In the genomic region with DNA sequence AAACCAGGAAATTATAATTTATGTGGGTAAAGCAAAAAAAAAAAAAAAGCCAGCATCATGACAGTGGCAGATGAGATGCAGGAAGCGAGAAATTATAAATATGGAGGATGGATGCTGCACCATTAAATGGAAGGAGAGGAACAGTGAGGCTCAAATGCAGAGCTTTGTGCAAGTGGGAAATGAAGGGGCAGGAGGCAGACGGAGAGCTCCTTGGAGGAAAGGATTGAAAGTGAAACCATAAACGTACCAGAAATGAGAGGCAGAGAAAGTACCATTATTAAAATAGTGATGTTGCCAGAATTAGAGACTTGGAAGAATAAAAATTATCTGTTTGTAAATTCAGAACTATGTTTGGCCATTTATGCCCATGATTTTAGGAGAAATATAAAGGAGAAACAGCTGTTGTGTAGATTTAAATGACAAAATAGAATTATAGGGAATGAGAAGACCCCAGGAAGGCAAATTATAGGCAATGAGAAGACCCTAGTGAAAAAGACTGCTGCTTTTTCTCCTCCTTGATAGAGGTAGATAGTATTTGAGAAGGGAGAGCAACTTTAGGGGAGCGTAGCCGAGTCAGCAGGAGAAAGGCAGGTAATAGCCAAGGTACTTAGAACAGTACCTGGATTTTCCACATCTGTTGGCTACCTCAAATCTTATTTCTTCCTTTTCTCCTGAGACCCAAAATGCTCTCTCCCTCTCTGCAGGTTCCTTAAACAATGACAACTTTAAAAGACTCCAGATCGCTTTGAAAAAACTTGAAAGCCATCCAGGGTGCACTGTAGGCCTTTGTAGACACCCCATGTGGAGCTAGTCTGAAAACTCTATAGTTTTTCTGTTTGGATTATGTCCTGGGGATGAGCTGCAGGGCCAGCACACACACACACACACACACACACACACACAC, we compare ENCODE assay signal across 13 cellular contexts.
DNase-seq lines count a peak whose midpoint lies in the region; ATAC-seq, FAIRE-seq and TF ChIP-seq lines count a peak whose summit lies in the region.
"Had no signal": no experiment of that assay in that cellular context is flagged by ENCODE, and none has a peak within 500 bp of the region (broad histone marks: within the 10 kb centered on the region; RNA-seq: fewer than 3 reads in every experiment).

No MANE protein-coding gene starts in this region.

- no peaks in the 10 kb centered on the region for H3K79me2 ChIP-seq in HepG2 (ENCODE audit: insufficient read depth, low read length)

- no peak overlapping the region for H3K9ac ChIP-seq in HepG2 (ENCODE audit: insufficient read depth, low read depth, low read length)

- no peak for TF ChIP-seq RAD21 in HepG2 (CRISPR knock-in tag; IDR thresholded peaks at IDR 0.05)

- CTCF ChIA-PET in HepG2 (lab: Yijun Ruan, JAX; ENCODE audit: low intra/inter-chr PET ratio, low total read pairs), result no interaction called here

- WGBS in right lobe of liver (ENCODE audit: insufficient coverage, low coverage, low lambda C conversion rate, missing lambda C conversion rate), result 60% methylated on average over 6 of the region's 6 CpGs
- WGBS in HepG2 (ENCODE audit: low lambda C conversion rate), result 61% methylated on average over 6 of the region's 6 CpGs
- WGBS in aorta, 2 donors, result 47 to 51% methylated on average over 6 of the region's 6 CpGs

- DNase-seq in right lobe of liver (no peak), HepG2 (ENCODE audit: low spot score) (no peak), aorta (no peak), NCI-H226 (no peak)
- DNase-seq in effector memory CD8-positive, alpha-beta T cell, result no peak
- DNase-seq in activated naive CD8-positive, alpha-beta T cell treated with anti-CD3 and anti-CD28 coated beads for 36 hours, result no peak
- DNase-seq: BE2C; effector CD4-positive, alpha-beta T cell; stimulated activated CD4-positive, alpha-beta T cell treated with anti-CD3 and anti-CD28 coated beads, Interleukin-2, amount 100 ng/mL, for 24 hours had no signal

- TF ChIP-seq EP300 in HepG2 (IDR thresholded peaks at IDR 0.05; ENCODE audit: low read depth in 2 of 2, low read length in 2 of 2) (no peak), HepG2 (CRISPR knock-in tag; IDR thresholded peaks at IDR 0.05; ENCODE audit: borderline replicate concordance) (no peak)

- FAIRE-seq in HepG2 (lab: Jason Lieb, UNC), result no peak
- FAIRE-seq: GM18507 had no signal

- no peak overlapping the region for H3K4me3 Mint-ChIP-seq in effector memory CD8-positive, alpha-beta T cell
- no peak overlapping the region for H3K4me3 Mint-ChIP-seq in activated naive CD8-positive, alpha-beta T cell treated with anti-CD3 and anti-CD28 coated beads for 36 hours

- no peak overlapping the region for H3K27ac Mint-ChIP-seq in effector memory CD8-positive, alpha-beta T cell
- H3K27ac Mint-ChIP-seq in activated naive CD8-positive, alpha-beta T cell treated with anti-CD3 and anti-CD28 coated beads for 36 hours, result no peak overlapping the region

- no peaks in the 10 kb centered on the region for H3K9me3 Mint-ChIP-seq in effector memory CD8-positive, alpha-beta T cell
- H3K9me3 Mint-ChIP-seq in activated naive CD8-positive, alpha-beta T cell treated with anti-CD3 and anti-CD28 coated beads for 36 hours, result no peaks in the 10 kb centered on the region

- H3K27me3 Mint-ChIP-seq in effector memory CD8-positive, alpha-beta T cell, result no peaks in the 10 kb centered on the region
- no peaks in the 10 kb centered on the region for H3K27me3 Mint-ChIP-seq in activated naive CD8-positive, alpha-beta T cell treated with anti-CD3 and anti-CD28 coated beads for 36 hours

- TF ChIP-seq CTCF in right lobe of liver (IDR thresholded peaks at IDR 0.05), result no peak
- no peak for TF ChIP-seq CTCF in HepG2 (CRISPR knock-in tag; IDR thresholded peaks at IDR 0.05)

- no peaks in the 10 kb centered on the region for H3K36me3 Mint-ChIP-seq in effector memory CD8-positive, alpha-beta T cell (ENCODE audit: insufficient read depth)
- H3K36me3 Mint-ChIP-seq in activated naive CD8-positive, alpha-beta T cell treated with anti-CD3 and anti-CD28 coated beads for 36 hours, result no peaks in the 10 kb centered on the region

- H3K4me3 ChIP-seq in right lobe of liver, result peak overlapping the region in 1 of 3 donors; percentile 12
- H3K4me3 ChIP-seq in HepG2 (replicated peaks in 1 of 3; ENCODE audit: insufficient read depth in 1 of 3, low read depth in 2 of 3, low read length in 3 of 3), result no peak overlapping the region
- peak overlapping the region; percentile 44 to 72 for H3K4me3 ChIP-seq in muscle layer of duodenum (ENCODE audit: low read depth in 1 of 2, low read length in 2 of 2)
- peak overlapping the region; percentile 54 to 59 for H3K4me3 ChIP-seq in aorta (ENCODE audit: low read length in 2 of 2)
- H3K4me3 ChIP-seq: HAP-1 had no signal

- no peaks in the 10 kb centered on the region for H3K27me3 ChIP-seq in right lobe of liver
- H3K27me3 ChIP-seq in HepG2 (ENCODE audit: control insufficient read depth in 1 of 2, insufficient read depth in 2 of 2, low read length in 2 of 2), result no peaks in the 10 kb centered on the region
- H3K27me3 ChIP-seq in muscle layer of duodenum (ENCODE audit: low read depth, low read length), result no peaks in the 10 kb centered on the region
- no peaks in the 10 kb centered on the region for H3K27me3 ChIP-seq in aorta (ENCODE audit: control insufficient read depth in 1 of 2, insufficient read depth in 2 of 2, low read length in 1 of 2)
- H3K27me3 ChIP-seq: BE2C had no signal

- intact Hi-C loops in right lobe of liver (cut with DNase I), result no loop called here
- intact Hi-C loops in HepG2 (cut with micrococcal nuclease; ENCODE audit: unreplicated experiment), result no loop called here
- intact Hi-C loops in aorta (cut with DNase I), result no loop called here

- peaks cover 0 to 6% of the 10 kb centered on the region in 2 donors for H3K4me1 Mint-ChIP-seq in effector memory CD8-positive, alpha-beta T cell (ENCODE audit: low read depth in 2 of 2)
- no peaks in the 10 kb centered on the region for H3K4me1 Mint-ChIP-seq in activated naive CD8-positive, alpha-beta T cell treated with anti-CD3 and anti-CD28 coated beads for 36 hours

- peak; percentile 29 to 61 (median 49) for ATAC-seq in right lobe of liver
- no peak for ATAC-seq in HepG2
- ATAC-seq in effector memory CD8-positive, alpha-beta T cell (replicated peaks), result peak; percentile 63
- ATAC-seq in aorta (ENCODE audit: low FRiP score), result peak; percentile 68
- no peak for ATAC-seq in GM19328 (IDR thresholded peaks at IDR 0.05; ENCODE audit: unreplicated experiment)

- no peaks in the 10 kb centered on the region for H3K9me3 ChIP-seq in right lobe of liver
- no peaks in the 10 kb centered on the region for H3K9me3 ChIP-seq in HepG2 (ENCODE audit: low read length)
- no peaks in the 10 kb centered on the region for H3K9me3 ChIP-seq in muscle layer of duodenum (ENCODE audit: control insufficient read depth in 1 of 2, low read length in 2 of 2)
- H3K9me3 ChIP-seq in aorta (ENCODE audit: control insufficient read depth, low read length), result no peaks in the 10 kb centered on the region
- H3K9me3 ChIP-seq: BE2C, HAP-1 had no signal

- H3K36me3 ChIP-seq in right lobe of liver (no peaks in the 10 kb centered on the region), HepG2 (replicated peaks in 1 of 2; ENCODE audit: control insufficient read depth in 1 of 2, insufficient read depth in 2 of 2, low read length in 2 of 2) (no peaks in the 10 kb centered on the region), muscle layer of duodenum (ENCODE audit: control insufficient read depth in 1 of 2, insufficient read depth in 2 of 2, low read length in 2 of 2) (no peaks in the 10 kb centered on the region), aorta (ENCODE audit: control insufficient read depth in 1 of 2, insufficient read depth in 2 of 2, low read length in 1 of 2) (no peaks in the 10 kb centered on the region)
- H3K36me3 ChIP-seq: BE2C, HAP-1 had no signal

- no peak for TF ChIP-seq POLR2A in right lobe of liver (IDR thresholded peaks at IDR 0.05)
- TF ChIP-seq POLR2A in HepG2 (IDR thresholded peaks at IDR 0.05; ENCODE audit: insufficient read depth in 1 of 2, low read depth in 2 of 2, low read length in 2 of 2), result no peak

- H3K27ac ChIP-seq in right lobe of liver (no peak overlapping the region), HepG2 (ENCODE audit: extremely low read length, insufficient read depth, low read length) (no peak overlapping the region), muscle layer of duodenum (ENCODE audit: low read length) (peak overlapping the region; percentile 82), aorta (ENCODE audit: low read depth in 1 of 2, low read length in 2 of 2) (no peak overlapping the region)

- H4K20me1 ChIP-seq in HepG2 (ENCODE audit: insufficient read depth, low read length), result no peaks in the 10 kb centered on the region

- in situ Hi-C loops in HepG2 (cut with HindIII; ENCODE audit: extremely low pct_ligation_motif_present, low pct_unique_long_range_greater_than_20kb), result no loop called here

- no peak overlapping the region for H2AFZ ChIP-seq in HepG2 (ENCODE audit: low read length)

- no peak overlapping the region for H3K4me2 ChIP-seq in HepG2 (ENCODE audit: low read depth, low read length)

- no TSS peak for BruUV-seq in HepG2 (replicated peaks; lab: Mats Ljungman, UMichigan)

- peaks cover 0 to 7% (median 0%) of the 10 kb centered on the region in 4 donors for H3K4me1 ChIP-seq in right lobe of liver
- H3K4me1 ChIP-seq in HepG2 (ENCODE audit: insufficient read depth, low read length), result 0 out of 2 replicates have a peak, but pooled peaks cover 5% of the 10 kb centered on the region
- H3K4me1 ChIP-seq in muscle layer of duodenum (ENCODE audit: control insufficient read depth in 1 of 2, insufficient read depth in 2 of 2, low read length in 2 of 2), result peaks cover 13 to 22% of the 10 kb centered on the region in 2 donors
- peaks cover 2 to 3% of the 10 kb centered on the region in 2 donors for H3K4me1 ChIP-seq in aorta (ENCODE audit: control insufficient read depth in 1 of 2, insufficient read depth in 2 of 2, low read length in 2 of 2)
- H3K4me1 ChIP-seq: BE2C, HAP-1 had no signal

- POLR2A ChIA-PET in HepG2 (lab: Yijun Ruan, JAX), result no interaction called here

TF ChIP-seq in HepG2, 621 proteins besides CTCF, POLR2A, EP300 and RAD21 (continues in another document):
- TF ChIP-seq ZNF512 (CRISPR knock-in tag; IDR thresholded peaks at IDR 0.05), result no peak

Comparison
In these comparisons a context has a peak if more than half of its experiments do, and no peak if none do; other contexts are left out.
1. ATAC-seq: peak in right lobe of liver (4 of 4), effector memory CD8-positive, alpha-beta T cell (single experiment) and aorta (single experiment); none in HepG2 (single experiment) and GM19328 (single experiment).
2. H3K4me3 ChIP-seq: peak in muscle layer of duodenum (2 of 2) and aorta (2 of 2); none in HepG2 (0 of 3).